Comparison of ENCODE assay signal across 1 cellular context in the genomic region with DNA sequence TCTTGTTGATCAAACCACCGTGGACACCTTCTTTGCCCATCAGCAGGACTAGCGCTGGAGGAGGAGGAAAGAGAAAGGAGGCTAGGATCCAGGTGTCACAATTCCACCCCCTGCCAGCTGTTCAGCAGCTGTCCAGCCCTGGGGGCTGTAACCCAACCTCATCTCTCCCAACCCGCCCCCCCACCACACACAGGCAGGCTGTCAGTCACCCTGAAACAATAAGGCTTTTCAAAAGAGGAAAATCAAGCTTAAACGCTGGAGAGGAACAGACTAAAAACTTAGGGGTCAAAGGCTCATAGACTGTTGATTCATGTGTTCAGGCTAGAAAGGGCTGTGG.
TF ChIP-seq lines count a peak whose summit lies in the region.

No MANE protein-coding gene starts in this region.

TF ChIP-seq in HEK293, 187 proteins besides CTCF, POLR2A, EP300 and RAD21 (continued from another document):
- TF ChIP-seq, protein P1, sequence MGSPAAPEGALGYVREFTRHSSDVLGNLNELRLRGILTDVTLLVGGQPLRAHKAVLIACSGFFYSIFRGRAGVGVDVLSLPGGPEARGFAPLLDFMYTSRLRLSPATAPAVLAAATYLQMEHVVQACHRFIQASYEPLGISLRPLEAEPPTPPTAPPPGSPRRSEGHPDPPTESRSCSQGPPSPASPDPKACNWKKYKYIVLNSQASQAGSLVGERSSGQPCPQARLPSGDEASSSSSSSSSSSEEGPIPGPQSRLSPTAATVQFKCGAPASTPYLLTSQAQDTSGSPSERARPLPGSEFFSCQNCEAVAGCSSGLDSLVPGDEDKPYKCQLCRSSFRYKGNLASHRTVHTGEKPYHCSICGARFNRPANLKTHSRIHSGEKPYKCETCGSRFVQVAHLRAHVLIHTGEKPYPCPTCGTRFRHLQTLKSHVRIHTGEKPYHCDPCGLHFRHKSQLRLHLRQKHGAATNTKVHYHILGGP (tag by site-specific recombination; IDR thresholded peaks at IDR 0.05) = no peak
